In the genomic region with DNA sequence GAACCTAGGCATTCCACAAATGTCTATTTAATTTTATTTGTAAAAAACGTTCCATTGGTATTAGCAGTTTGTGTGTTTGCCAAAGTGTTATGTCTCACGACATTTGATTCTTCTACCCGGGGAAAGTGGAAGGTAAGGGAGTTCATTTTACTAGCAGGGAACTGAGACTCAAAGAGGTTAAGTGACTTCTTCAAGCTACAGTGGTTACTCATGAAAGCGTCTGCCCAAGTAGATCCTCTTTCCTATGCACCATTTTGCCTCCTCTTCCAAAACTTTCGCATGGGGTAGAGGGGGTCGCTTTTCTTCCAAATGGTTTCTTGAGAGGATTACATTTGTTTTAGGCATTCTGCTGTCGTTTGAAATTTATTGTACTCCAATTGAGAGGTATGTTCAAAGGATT, we compare ENCODE assay signal across 12 cellular contexts. TPM values are rescaled to one million over a fixed set of nuclear protein-coding genes. Genes with fewer than 3 reads are reported as not detected.
DNase-seq lines count a peak whose midpoint lies in the region; ATAC-seq, FAIRE-seq and TF ChIP-seq lines count a peak whose summit lies in the region.
"Had no signal": no experiment of that assay in that cellular context is flagged by ENCODE, and none has a peak within 500 bp of the region (broad histone marks: within the 10 kb centered on the region; RNA-seq: fewer than 3 reads in every experiment).

No MANE protein-coding gene starts in this region.

- POLR2A ChIA-PET in GM12878 (lab: Charles Lee): interaction anchor here (0.7 to 0.9 kb wide), 2 partner anchors 12 to 137 kb away, joined by 3 to 4 read pairs; partner anchors contain the start of gene SGO1

- no peak for TF ChIP-seq RAD21 in GM12878 (IDR thresholded peaks at IDR 0.05; ENCODE audit: insufficient read depth, low read depth, low read length)

- H3K9me3 ChIP-seq in GM12878 (replicated peaks; ENCODE audit: control insufficient read depth, insufficient read depth, low read length): no peaks in the 10 kb centered on the region
- H3K9me3 ChIP-seq in adrenal gland (replicated peaks in 1 of 3): no peaks in the 10 kb centered on the region
- H3K9me3 ChIP-seq: HAP-1 had no signal

- H3K4me3 ChIP-seq in GM12878: peak overlapping the region; percentile 62; the same call in 1 of the 2 replicates
- no peak overlapping the region for H3K4me3 ChIP-seq in adrenal gland
- H3K4me3 ChIP-seq: HAP-1 had no signal

- ATAC-seq in GM18502 (IDR thresholded peaks at IDR 0.05; ENCODE audit: poor library complexity, unreplicated experiment) (peak; percentile 78), GM21381 (IDR thresholded peaks at IDR 0.05; ENCODE audit: unreplicated experiment) (peak; percentile 68), HG03097 (IDR thresholded peaks at IDR 0.05; ENCODE audit: low FRiP score, unreplicated experiment) (peak; percentile 66), GM12878 (peak; percentile 70)

- 40% methylated on average over 7 of the region's 7 CpGs for WGBS in GM12878 (ENCODE audit: insufficient coverage, insufficient replicate concordance, low lambda C conversion rate, missing lambda C conversion rate)
- 86 to 91% (median 88%) methylated on average over 7 of the region's 7 CpGs for WGBS in adrenal gland, 4 donors

- CTCF ChIA-PET in GM12878 (lab: Yijun Ruan, JAX): no interaction called here

- TF ChIP-seq EP300 in GM12878 (IDR thresholded peaks at IDR 0.05; ENCODE audit: borderline replicate concordance in 1 of 2, control insufficient read depth in 1 of 2, low read depth in 2 of 2, low read length in 2 of 2): no peak

- SMC1A ChIA-PET in GM12878 (lab: Charles Lee; ENCODE audit: uncharacterized antibody, unreplicated experiment): interaction anchor here (1.0 to 1.6 kb wide), 2 partner anchors 15 to 30 kb away, joined by 3 read pairs; no protein-coding TSS in a partner anchor

- no peak for FAIRE-seq in GM12878 (lab: Jason Lieb, UNC)

- peaks cover 3% of the 10 kb centered on the region for H3K79me2 ChIP-seq in GM12878 (ENCODE audit: control insufficient read depth, insufficient read depth, low read length)

- H2AFZ ChIP-seq in GM12878 (ENCODE audit: control insufficient read depth, low read depth, low read length): 0 out of 2 replicates have a peak overlapping the region, but pooled peaks have one; percentile 20

- H3K4me1 ChIP-seq in GM12878 (ENCODE audit: control insufficient read depth, insufficient read depth, low read length) (peaks cover 23% of the 10 kb centered on the region), adrenal gland (replicated peaks in 1 of 2) (peaks cover 4 to 10% of the 10 kb centered on the region in 2 donors)

- RAD21 ChIA-PET in GM12878 (lab: Charles Lee; ENCODE audit: unreplicated experiment): interaction anchor here (0.8 to 5.2 kb wide), 3 partner anchors 7 to 137 kb away, joined by 3 to 35 read pairs (median 6); partner anchors contain the start of genes KAT2B and SGO1

- DNase-seq in GM12878 (ENCODE audit: low read depth, low spot score) (no peak), cardiac septum (ENCODE audit: low spot score) (no peak), NCI-H187 treated with DMSO at 0.1 percent for 48 hours (lab: John Stamatoyannopoulos, UW) (no peak), adrenal gland (no peak)
- DNase-seq in stimulated activated CD4-positive, alpha-beta T cell treated with anti-CD3 and anti-CD28 coated beads, Interleukin-4, amount 100 ng/mL, for 1 hour: no peak
- DNase-seq: activated naive CD4-positive, alpha-beta T cell; Calu3 had no signal

- TF ChIP-seq CTCF in GM12878 (IDR thresholded peaks at IDR 0.05 in 2 of 3, conservative IDR thresholded peaks at IDR 0.05 in 1 of 3; ENCODE audit: control insufficient read depth in 2 of 3, extremely low read depth in 1 of 3, insufficient read depth in 1 of 3, low read depth in 3 of 3, low read length in 3 of 3) (no peak), adrenal gland (IDR thresholded peaks at IDR 0.05) (no peak)

- TF ChIP-seq POLR2A in GM12878 (IDR thresholded peaks at IDR 0.05; ENCODE audit: low read depth, low read length): no peak
- TF ChIP-seq POLR2A in adrenal gland (IDR thresholded peaks at IDR 0.05): no peak

- no peak overlapping the region for H3K9ac ChIP-seq in GM12878 (ENCODE audit: control insufficient read depth, insufficient read depth, low read length)

- in situ Hi-C loops in GM12878 (cut with MboI): loop anchor here (10.0 kb wide), 1 partner anchor 136 kb away; the partner anchor contains the start of gene SGO1

- no peaks in the 10 kb centered on the region for H4K20me1 ChIP-seq in GM12878 (ENCODE audit: control insufficient read depth, insufficient read depth)

- peak overlapping the region; percentile 96; the same call in 1 of the 2 replicates for H3K4me2 ChIP-seq in GM12878 (ENCODE audit: control insufficient read depth, insufficient read depth)

- H3K27me3 ChIP-seq in GM12878 (replicated peaks in 1 of 2; ENCODE audit: control insufficient read depth in 2 of 2, insufficient read depth in 2 of 2, low read length in 1 of 2) (no peaks in the 10 kb centered on the region), adrenal gland (no peaks in the 10 kb centered on the region)

- H3K27ac ChIP-seq in GM12878 (ENCODE audit: control insufficient read depth, insufficient read depth): peak overlapping the region; percentile 27; the same call in 1 of the 2 replicates
- H3K27ac ChIP-seq in adrenal gland: no peak overlapping the region

- H3K36me3 ChIP-seq in GM12878 (ENCODE audit: control insufficient read depth in 2 of 2, insufficient read depth in 2 of 2, low read length in 1 of 2) (no peaks in the 10 kb centered on the region), adrenal gland (replicated peaks in 1 of 2) (no peaks in the 10 kb centered on the region)
- H3K36me3 ChIP-seq: HAP-1 had no signal

- intact Hi-C loops in GM12878 (cut with micrococcal nuclease; ENCODE audit: unreplicated experiment): loop anchor here (2.0 kb wide), 1 partner anchor 78 kb away; no protein-coding TSS in a partner anchor
- intact Hi-C loops in cardiac septum (cut with DNase I): no loop called here
- intact Hi-C loops in adrenal gland (cut with DNase I): loop anchor here (10.0 kb wide), 2 partner anchors 104 to 136 kb away; partner anchors contain the start of genes RAB5A (in 1 of the 2) and SGO1 (in 1 of the 2)

- BruUV-seq in GM12878 (replicated peaks; lab: Mats Ljungman, UMichigan): no TSS peak

TF ChIP-seq in GM12878, 131 proteins besides CTCF, POLR2A, EP300 and RAD21 (continues in another document):
- no peak for TF ChIP-seq TBL1XR1 (IDR thresholded peaks at IDR 0.05; ENCODE audit: low read depth, low read length)
- TF ChIP-seq CHD4 (IDR thresholded peaks at IDR 0.05): 0 out of 2 replicates have a peak, but pooled peaks have one; percentile 36
- no peak for TF ChIP-seq SIX5 (IDR thresholded peaks at IDR 0.05; ENCODE audit: low read depth, low read length, severe bottlenecking)
- no peak for TF ChIP-seq WRNIP1 (IDR thresholded peaks at IDR 0.05; ENCODE audit: borderline replicate concordance, low read depth, low read length)
- 0 out of 2 replicates have a peak, but pooled peaks have one; percentile 5 for TF ChIP-seq IKZF1 (conservative IDR thresholded peaks at IDR 0.05)
- no peak for TF ChIP-seq CBX5 (IDR thresholded peaks at IDR 0.05; ENCODE audit: low read depth)
- TF ChIP-seq, protein P1, sequence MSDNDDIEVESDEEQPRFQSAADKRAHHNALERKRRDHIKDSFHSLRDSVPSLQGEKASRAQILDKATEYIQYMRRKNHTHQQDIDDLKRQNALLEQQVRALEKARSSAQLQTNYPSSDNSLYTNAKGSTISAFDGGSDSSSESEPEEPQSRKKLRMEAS (IDR thresholded peaks at IDR 0.05; ENCODE audit: low read depth, low read length): no peak
- peak; percentile 62; the same call in 1 of the 2 replicates for TF ChIP-seq SPI1 (IDR thresholded peaks at IDR 0.05; ENCODE audit: borderline replicate concordance, insufficient read depth, low read depth, low read length)

RNA-seq across cellular contexts. Expression of gene KAT2B, which starts 9.0 kb away (rescaled TPM):
- 44.8 and 48.3 TPM in 2 replicates for total RNA-seq in GM12878 (2013; cell fraction: nucleolus; rRNA removed)
- 10.4 and 14.0 TPM in 2 replicates for total RNA-seq in GM12878 (2014; rRNA removed)
- total RNA-seq in GM12878 (2014; rRNA removed; fragmentation: Illumina TruSeq; extraction: Trizol): 12.1 and 13.4 TPM in 2 replicates
- 11.5 and 14.3 TPM in 2 replicates for total RNA-seq in GM12878 (2021)
- polyA plus RNA-seq in GM12878 (2011; ENCODE audit: low read depth): 3.4 TPM
- polyA plus RNA-seq in GM12878 (2011; rRNA removed): 15.2 and 24.0 TPM in 2 replicates
- polyA plus RNA-seq in GM12878 (2011; cell fraction: cytosol; rRNA removed): 6.7 and 7.6 TPM in 2 replicates
- 17.9 and 18.1 TPM in 2 replicates for polyA plus RNA-seq in GM12878 (2011; cell fraction: nucleus; rRNA removed)
- 5.1 and 6.6 TPM in 2 replicates for polyA plus RNA-seq in GM12878 (2012)
- polyA plus RNA-seq in GM12878 (2014; fragmentation: Illumina TruSeq; extraction: Trizol): 15.2 and 18.8 TPM in 2 replicates
- 1 to 10 TPM; 2.9 to 4.3 TPM for polyA plus RNA-seq in GM12878 (2014; fragmentation: Nextera tagmentation; extraction: Ambion mirVana)
- 7.3 and 9.9 TPM in 2 replicates for polyA plus RNA-seq in GM12878 (2014; rRNA removed)
- polyA plus RNA-seq in GM12878 (2016; fragmentation: Nextera tagmentation; extraction: Ambion mirVana): 1 to 10 TPM; 3.7 to 4.3 TPM
- polyA minus RNA-seq in GM12878 (2011; rRNA and poly(A)+ RNA removed): 12.5 and 17.3 TPM in 2 replicates
- polyA minus RNA-seq in GM12878 (2011; cell fraction: cytosol; rRNA and poly(A)+ RNA removed): 3.9 and 7.5 TPM in 2 replicates
- 8.8 and 12.7 TPM in 2 replicates for polyA minus RNA-seq in GM12878 (2011; cell fraction: nucleus; rRNA and poly(A)+ RNA removed)
- 51.3 TPM for total RNA-seq in cardiac septum
- total RNA-seq in adrenal gland: 10 to 100 TPM; 17.0 to 32.2 (median 21.3) TPM
- 10 to 100 TPM in 2 of 3 donors, 1 to 10 TPM in 1; 5.4 to 16.7 (median 10.6) TPM for polyA plus RNA-seq in adrenal gland

RNA-seq across cellular contexts. Expression of gene PP2D1, which starts 37.2 kb away (rescaled TPM):
- total RNA-seq in GM12878 (2013; cell fraction: nucleolus; rRNA removed): not detected in 2 replicates
- total RNA-seq in GM12878 (2014; rRNA removed): not detected in 2 replicates
- not detected in 2 replicates for total RNA-seq in GM12878 (2014; rRNA removed; fragmentation: Illumina TruSeq; extraction: Trizol)
- total RNA-seq in GM12878 (2021): not detected in 2 replicates
- polyA plus RNA-seq in GM12878 (2011; ENCODE audit: low read depth): 0.10 TPM
- not detected in 2 replicates for polyA plus RNA-seq in GM12878 (2011; rRNA removed)
- not detected in 2 replicates for polyA plus RNA-seq in GM12878 (2011; cell fraction: cytosol; rRNA removed)
- polyA plus RNA-seq in GM12878 (2011; cell fraction: nucleus; rRNA removed): not detected in 2 replicates
- 0.13 and 0.30 TPM in 2 replicates for polyA plus RNA-seq in GM12878 (2012)
- not detected in 2 replicates for polyA plus RNA-seq in GM12878 (2014; fragmentation: Illumina TruSeq; extraction: Trizol)
- under 1 TPM; 0.04 to 0.18 TPM for polyA plus RNA-seq in GM12878 (2014; fragmentation: Nextera tagmentation; extraction: Ambion mirVana)
- polyA plus RNA-seq in GM12878 (2014; rRNA removed): not detected in 2 replicates
- under 1 TPM in 1 of 2 experiments, not detected in 1; 0.17 TPM for polyA plus RNA-seq in GM12878 (2016; fragmentation: Nextera tagmentation; extraction: Ambion mirVana)
- polyA minus RNA-seq in GM12878 (2011; rRNA and poly(A)+ RNA removed): not detected in 2 replicates
- not detected in 2 replicates for polyA minus RNA-seq in GM12878 (2011; cell fraction: cytosol; rRNA and poly(A)+ RNA removed)
- not detected in 2 replicates for polyA minus RNA-seq in GM12878 (2011; cell fraction: nucleus; rRNA and poly(A)+ RNA removed)
- total RNA-seq in cardiac septum: not detected
- total RNA-seq in adrenal gland: not detected
- not detected for polyA plus RNA-seq in adrenal gland
- total RNA-seq: Calu3, sciatic nerve had no signal
